ENCODE assay signal across 8 cellular contexts in genomic region chr7:75617634-75618234, GRCh38.
DNase-seq lines count a peak whose midpoint lies in the region; ATAC-seq and TF ChIP-seq lines count a peak whose summit lies in the region.

No MANE protein-coding gene starts in this region.

- H3K9me3 ChIP-seq in mammary epithelial cell (replicated peaks; ENCODE audit: insufficient read depth, low read length): no peaks in the 10 kb centered on the region

- DNase-seq in MCF 10A (ENCODE audit: unreplicated experiment): peak; percentile 87
- no peak for DNase-seq in mammary epithelial cell
- peak; percentile 70 to 74 for DNase-seq in activated T-cell treated with anti-CD3 and anti-CD28 coated beads, Interleukin-2, amount 50 U/mL, for 72 hours
- DNase-seq in hypothalamus (lab: John Stamatoyannopoulos, UW): peak in 34 of 51 donors; percentile 6 to 81 (median 44)
- DNase-seq in stimulated activated CD8-positive, alpha-beta memory T cell treated with anti-CD3 and anti-CD28 coated beads, Interleukin-4, amount 100 ng/mL, for 24 hours (ENCODE audit: low read depth): peak; percentile 24
- DNase-seq in SHP77 treated with DMSO at 0.1 percent for 48 hours (lab: John Stamatoyannopoulos, UW): no peak

- H3K4me3 ChIP-seq in mammary epithelial cell (replicated peaks in 1 of 3; ENCODE audit: insufficient read depth in 1 of 3, low read depth in 2 of 3, low read length in 3 of 3): no peak overlapping the region

- no peaks in the 10 kb centered on the region for H3K4me1 ChIP-seq in mammary epithelial cell (ENCODE audit: insufficient read depth, low read length)

- H3K27me3 Mint-ChIP-seq in MCF 10A (ENCODE audit: insufficient read depth, unreplicated experiment): no peaks in the 10 kb centered on the region
- H3K27me3 Mint-ChIP-seq in activated T-cell treated with anti-CD3 and anti-CD28 coated beads, Interleukin-2, amount 50 U/mL, for 72 hours (ENCODE audit: low read depth): no peaks in the 10 kb centered on the region

- no peaks in the 10 kb centered on the region for H3K79me2 ChIP-seq in mammary epithelial cell (ENCODE audit: insufficient read depth, low read length)

- peak; percentile 92 to 96 for ATAC-seq in activated T-cell treated with anti-CD3 and anti-CD28 coated beads, Interleukin-2, amount 50 U/mL, for 72 hours (replicated peaks in 1 of 2)
- ATAC-seq in GM21360 (IDR thresholded peaks at IDR 0.05; ENCODE audit: unreplicated experiment) (no peak), GM21825 (IDR thresholded peaks at IDR 0.05; ENCODE audit: unreplicated experiment) (no peak)

- CTCF ChIA-PET in MCF 10A (lab: Yijun Ruan, JAX): no interaction called here
- CTCF ChIA-PET in mammary epithelial cell (lab: Charles Lee; ENCODE audit: low non-redundant PET): no interaction called here

- no peaks in the 10 kb centered on the region for H4K20me1 ChIP-seq in mammary epithelial cell (ENCODE audit: insufficient read depth, low read length)

- no peak overlapping the region for H3K4me3 Mint-ChIP-seq in MCF 10A (ENCODE audit: unreplicated experiment)
- H3K4me3 Mint-ChIP-seq in activated T-cell treated with anti-CD3 and anti-CD28 coated beads, Interleukin-2, amount 50 U/mL, for 72 hours: peak overlapping the region; percentile 49 to 52

- intact Hi-C loops in MCF 10A (cut with micrococcal nuclease): no loop called here
- intact Hi-C loops in mammary epithelial cell (cut with micrococcal nuclease): no loop called here

- WGBS in mammary epithelial cell (ENCODE audit: low coverage, missing lambda C conversion rate): 78% methylated on average over 8 of the region's 12 CpGs

- POLR2A ChIA-PET in MCF 10A (lab: Yijun Ruan, JAX): no interaction called here

- BruUV-seq in MCF 10A (replicated peaks; lab: Mats Ljungman, UMichigan) (no TSS peak), mammary epithelial cell (replicated peaks; lab: Mats Ljungman, UMichigan) (no TSS peak)

- no peaks in the 10 kb centered on the region for H3K27me3 ChIP-seq in mammary epithelial cell (ENCODE audit: insufficient read depth, low read length)

- no peaks in the 10 kb centered on the region for H3K36me3 ChIP-seq in mammary epithelial cell (ENCODE audit: insufficient read depth, low read length)

- no peaks in the 10 kb centered on the region for H3K9me3 Mint-ChIP-seq in MCF 10A (ENCODE audit: unreplicated experiment)
- H3K9me3 Mint-ChIP-seq in activated T-cell treated with anti-CD3 and anti-CD28 coated beads, Interleukin-2, amount 50 U/mL, for 72 hours: no peaks in the 10 kb centered on the region

- no peak overlapping the region for H3K27ac ChIP-seq in mammary epithelial cell (ENCODE audit: insufficient read depth, low read depth, low read length)

- no peak for TF ChIP-seq CTCF in MCF 10A (IDR thresholded peaks at IDR 0.05; ENCODE audit: unreplicated experiment)
- TF ChIP-seq CTCF in mammary epithelial cell (conservative IDR thresholded peaks at IDR 0.05 in 1 of 2, IDR thresholded peaks at IDR 0.05 in 1 of 2; ENCODE audit: extremely low read depth in 1 of 2, insufficient read depth in 1 of 2, low read depth in 1 of 2, low read length in 2 of 2): no peak

- H3K27ac Mint-ChIP-seq in MCF 10A (ENCODE audit: low read depth, unreplicated experiment): no peak overlapping the region
- peak overlapping the region; percentile 76 for H3K27ac Mint-ChIP-seq in activated T-cell treated with anti-CD3 and anti-CD28 coated beads, Interleukin-2, amount 50 U/mL, for 72 hours

- no peak overlapping the region for H2AFZ ChIP-seq in mammary epithelial cell (ENCODE audit: low read depth, low read length)

- peaks cover 5% of the 10 kb centered on the region for H3K4me1 Mint-ChIP-seq in MCF 10A (ENCODE audit: insufficient read depth, unreplicated experiment)
- peaks cover 18% of the 10 kb centered on the region for H3K4me1 Mint-ChIP-seq in activated T-cell treated with anti-CD3 and anti-CD28 coated beads, Interleukin-2, amount 50 U/mL, for 72 hours (ENCODE audit: low read depth)

- no peak overlapping the region for H3K4me2 ChIP-seq in mammary epithelial cell (ENCODE audit: insufficient read depth, low read depth, low read length)

- in situ Hi-C loops in mammary epithelial cell (cut with MboI; ENCODE audit: low sequenced_read_pairs in 2 of 2): no loop called here

- dilution Hi-C loops in mammary epithelial cell (cut with HindIII; ENCODE audit: low sequenced_read_pairs): no loop called here

- H3K36me3 Mint-ChIP-seq in MCF 10A (ENCODE audit: insufficient read depth, unreplicated experiment): peaks cover 17% of the 10 kb centered on the region
- H3K36me3 Mint-ChIP-seq in activated T-cell treated with anti-CD3 and anti-CD28 coated beads, Interleukin-2, amount 50 U/mL, for 72 hours (ENCODE audit: insufficient read depth in 2 of 2): no peaks in the 10 kb centered on the region

- H3K9ac ChIP-seq in mammary epithelial cell (ENCODE audit: insufficient read depth, low read length): no peak overlapping the region

Comparison
In these comparisons a context has a peak if more than half of its experiments do, and no peak if none do; other contexts are left out.
1. DNase-seq: peak in MCF 10A (single experiment), activated T-cell treated with anti-CD3 and anti-CD28 coated beads, Interleukin-2, amount 50 U/mL, for 72 hours (2 of 2), hypothalamus (34 of 51) and stimulated activated CD8-positive, alpha-beta memory T cell treated with anti-CD3 and anti-CD28 coated beads, Interleukin-4, amount 100 ng/mL, for 24 hours (single experiment); none in mammary epithelial cell (single experiment) and SHP77 treated with DMSO at 0.1 percent for 48 hours (single experiment).
2. ATAC-seq: peak in activated T-cell treated with anti-CD3 and anti-CD28 coated beads, Interleukin-2, amount 50 U/mL, for 72 hours (2 of 2); none in GM21360 (single experiment) and GM21825 (single experiment).